In the genomic region with DNA sequence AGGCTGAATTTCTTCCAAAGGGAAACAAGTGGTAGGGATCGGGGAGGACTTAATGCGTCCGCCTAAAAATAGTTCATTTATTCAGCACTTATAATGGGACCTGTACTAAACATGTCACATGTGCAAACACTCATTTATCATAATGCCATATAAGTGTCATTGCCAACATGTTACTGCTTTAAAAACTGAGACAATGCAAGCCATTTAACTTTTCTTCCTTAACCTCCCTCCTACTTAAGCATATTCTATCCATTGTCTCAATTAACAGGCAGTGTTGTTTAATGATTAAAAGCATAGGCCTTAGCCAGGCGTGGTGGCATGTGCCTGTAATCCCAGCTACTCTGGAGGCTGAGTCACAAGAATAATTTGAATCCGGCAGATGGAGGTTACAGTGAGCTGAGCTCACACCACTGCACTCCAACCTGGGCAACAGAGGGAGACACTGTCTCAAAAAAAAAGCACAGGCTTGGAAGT, we compare ENCODE assay signal across 12 cellular contexts. TPM values are rescaled to one million over a fixed set of nuclear protein-coding genes. Genes with fewer than 3 reads are reported as not detected.
DNase-seq lines count a peak whose midpoint lies in the region; ATAC-seq, FAIRE-seq and TF ChIP-seq lines count a peak whose summit lies in the region.
"Had no signal": no experiment of that assay in that cellular context is flagged by ENCODE, and none has a peak within 500 bp of the region (broad histone marks: within the 10 kb centered on the region; RNA-seq: fewer than 3 reads in every experiment).

No MANE protein-coding gene starts in this region.

- H3K36me3 ChIP-seq in HEK293 (ENCODE audit: control insufficient read depth in 2 of 2, insufficient read depth in 1 of 2, low read length in 2 of 2) (peaks cover 45 to 57% of the 10 kb centered on the region in 2 experiments), adipocyte (ENCODE audit: control insufficient read depth, insufficient read depth, low read length, severe bottlenecking) (peaks cover 27% of the 10 kb centered on the region)

- no peaks in the 10 kb centered on the region for H3K27me3 ChIP-seq in adipocyte (replicated peaks; ENCODE audit: control insufficient read depth, insufficient read depth, low read length)

- no peak overlapping the region for H3K4me2 ChIP-seq in A549

- no peak overlapping the region for H3K4me3 ChIP-seq in A549
- no peak overlapping the region for H3K4me3 ChIP-seq in HEK293 (ENCODE audit: low read depth, low read length)
- no peak overlapping the region for H3K4me3 ChIP-seq in adipocyte (ENCODE audit: low read length)
- H3K4me3 ChIP-seq: HAP-1 had no signal

- peak in 1 of 2 experiments; percentile 7; a peak in 1 of 5 replicates for TF ChIP-seq RAD21 in A549 (conservative IDR thresholded peaks at IDR 0.05 in 1 of 2, IDR thresholded peaks at IDR 0.05 in 1 of 2)

- no peak overlapping the region for H3K9ac ChIP-seq in adipocyte (ENCODE audit: low read length)

- no peaks in the 10 kb centered on the region for H3K9me3 ChIP-seq in A549
- no peaks in the 10 kb centered on the region for H3K9me3 ChIP-seq in HEK293 (ENCODE audit: control insufficient read depth, insufficient read depth, low read depth, low read length)
- no peaks in the 10 kb centered on the region for H3K9me3 ChIP-seq in adipocyte (ENCODE audit: control insufficient read depth, low read length)
- H3K9me3 ChIP-seq: HAP-1 had no signal

- no peak for FAIRE-seq in A549 (lab: Jason Lieb, UNC)

- H3K4me1 ChIP-seq in A549: peaks cover 25% of the 10 kb centered on the region
- peaks cover 9% of the 10 kb centered on the region for H3K4me1 ChIP-seq in HEK293 (ENCODE audit: control insufficient read depth, insufficient read depth, low read length)
- H3K4me1 ChIP-seq in adipocyte (ENCODE audit: control insufficient read depth, insufficient read depth, low read length): peaks cover 12% of the 10 kb centered on the region
- H3K4me1 ChIP-seq: HAP-1 had no signal

- 60% methylated on average over 5 of the region's 5 CpGs for WGBS in A549 (ENCODE audit: missing lambda C conversion rate)

- H3K4me1 Mint-ChIP-seq in stimulated activated naive CD8-positive, alpha-beta T cell treated with anti-CD3 and anti-CD28 coated beads, Interleukin-15, amount 100 ng/mL, for 72 hours: no peaks in the 10 kb centered on the region

- TF ChIP-seq CTCF in A549 (IDR thresholded peaks at IDR 0.05) (no peak), HEK293 (tag by site-specific recombination; IDR thresholded peaks at IDR 0.05) (no peak)

- H3K27ac ChIP-seq in A549: no peak overlapping the region
- no peak overlapping the region for H3K27ac ChIP-seq in HEK293 (ENCODE audit: extremely low read depth, low read depth, low read length)

- TF ChIP-seq EP300 in A549 (IDR thresholded peaks at IDR 0.05): no peak

- CTCF ChIA-PET in A549 (lab: Yijun Ruan, JAX): interaction anchor here (0.7 to 3.6 kb wide), 4 partner anchors 13 to 48 kb away, joined by 3 to 24 read pairs (median 4); partner anchors contain the start of gene SCFD1
- CTCF ChIA-PET in HEK293 (lab: Yijun Ruan, JAX): interaction anchor here (0.8 kb wide), 1 partner anchor 8 kb away, joined by 4 read pairs; no protein-coding TSS in a partner anchor

- no peaks in the 10 kb centered on the region for H3K27me3 Mint-ChIP-seq in stimulated activated naive CD8-positive, alpha-beta T cell treated with anti-CD3 and anti-CD28 coated beads, Interleukin-15, amount 100 ng/mL, for 72 hours
- H3K27me3 Mint-ChIP-seq: CD4-positive, alpha-beta T cell; naive thymus-derived CD8-positive, alpha-beta T cell had no signal

- H3K27ac Mint-ChIP-seq in stimulated activated naive CD8-positive, alpha-beta T cell treated with anti-CD3 and anti-CD28 coated beads, Interleukin-15, amount 100 ng/mL, for 72 hours: peak overlapping the region in 1 of 2 donors; percentile 23
- H3K27ac Mint-ChIP-seq: CD4-positive, alpha-beta T cell; naive thymus-derived CD8-positive, alpha-beta T cell had no signal

- POLR2A ChIA-PET in A549 (lab: Yijun Ruan, JAX) (interaction anchor here (0.9 to 1.0 kb wide), 2 partner anchors 14 to 49 kb away, joined by 3 to 4 read pairs; no protein-coding TSS in a partner anchor), HEK293 (lab: Yijun Ruan, JAX) (no interaction called here)

- DNase-seq in A549 (ENCODE audit: low read depth in 1 of 2, low spot score in 1 of 2): peak in 1 of 2 experiments; percentile 29
- peak; percentile 28 for DNase-seq in adipocyte (ENCODE audit: low read depth)
- peak; percentile 62 for DNase-seq in iris pigment epithelial cell (ENCODE audit: low read depth)
- no peak for DNase-seq in activated gamma-delta T cell treated with Interleukin-2 at 50 U/mL for 16 hours
- no peak for DNase-seq in stimulated activated naive CD8-positive, alpha-beta T cell treated with anti-CD3 and anti-CD28 coated beads, Interleukin-15, amount 100 ng/mL, for 72 hours
- no peak for DNase-seq in NCI-H2081 treated with DMSO at 0.1 percent for 48 hours (lab: John Stamatoyannopoulos, UW)
- DNase-seq: CD4-positive, alpha-beta T cell; naive thymus-derived CD8-positive, alpha-beta T cell; stimulated activated CD4-positive, alpha-beta T cell treated with anti-CD3 and anti-CD28 coated beads, Interleukin-4, amount 100 ng/mL, for 24 hours had no signal

- no peak for TF ChIP-seq POLR2A in A549 (IDR thresholded peaks at IDR 0.05; ENCODE audit: low read length)

- H3K4me3 Mint-ChIP-seq in stimulated activated naive CD8-positive, alpha-beta T cell treated with anti-CD3 and anti-CD28 coated beads, Interleukin-15, amount 100 ng/mL, for 72 hours: no peak overlapping the region
- H3K4me3 Mint-ChIP-seq: CD4-positive, alpha-beta T cell; naive thymus-derived CD8-positive, alpha-beta T cell had no signal

- H3K9me3 Mint-ChIP-seq in stimulated activated naive CD8-positive, alpha-beta T cell treated with anti-CD3 and anti-CD28 coated beads, Interleukin-15, amount 100 ng/mL, for 72 hours: no peaks in the 10 kb centered on the region
- H3K9me3 Mint-ChIP-seq: CD4-positive, alpha-beta T cell; naive thymus-derived CD8-positive, alpha-beta T cell had no signal

- ATAC-seq in A549 (peak; percentile 73 to 85), HG03571 (IDR thresholded peaks at IDR 0.05; ENCODE audit: unreplicated experiment) (no peak)
- ATAC-seq in stimulated activated naive CD8-positive, alpha-beta T cell treated with anti-CD3 and anti-CD28 coated beads, Interleukin-15, amount 100 ng/mL, for 72 hours: no peak
- ATAC-seq: naive thymus-derived CD8-positive, alpha-beta T cell had no signal

TF ChIP-seq in A549, 52 proteins besides CTCF, POLR2A, EP300 and RAD21 (continues in another document):
- TF ChIP-seq HES2 (IDR thresholded peaks at IDR 0.05): no peak
- TF ChIP-seq EHF (CRISPR knock-in tag; IDR thresholded peaks at IDR 0.05): no peak
- TF ChIP-seq FOSB (CRISPR knock-in tag; IDR thresholded peaks at IDR 0.05): no peak
- no peak for TF ChIP-seq ESRRA (IDR thresholded peaks at IDR 0.05; ENCODE audit: borderline replicate concordance, low read length)
- no peak for TF ChIP-seq EHMT2 (IDR thresholded peaks at IDR 0.05; ENCODE audit: low read depth)
- TF ChIP-seq HOXB13 (CRISPR knock-in tag; IDR thresholded peaks at IDR 0.05; ENCODE audit: low read depth): no peak
- TF ChIP-seq MAX (IDR thresholded peaks at IDR 0.05): no peak

TF ChIP-seq in HEK293, 187 proteins besides CTCF, POLR2A, EP300 and RAD21 (continues in another document):
- TF ChIP-seq BCL11A (tag by site-specific recombination; IDR thresholded peaks at IDR 0.05; ENCODE audit: low read depth) (no peak), ZNF362 (tag by site-specific recombination; IDR thresholded peaks at IDR 0.05) (no peak), SCRT2 (tag by site-specific recombination; IDR thresholded peaks at IDR 0.05) (peak; percentile 53; the same call in 1 of the 2 replicates), ZNF335 (tag by site-specific recombination; conservative IDR thresholded peaks at IDR 0.05) (peak; percentile 73), ZNF121 (tag by site-specific recombination; IDR thresholded peaks at IDR 0.05) (no peak), ZNF837 (tag by site-specific recombination; IDR thresholded peaks at IDR 0.05) (no peak), ZNF423 (tag by site-specific recombination; IDR thresholded peaks at IDR 0.05) (no peak), ZNF521 (tag by site-specific recombination; IDR thresholded peaks at IDR 0.05) (no peak), ZNF24 (tag by site-specific recombination; IDR thresholded peaks at IDR 0.05) (0 out of 2 replicates have a peak, but pooled peaks have one; percentile 61), ZNF155 (tag by site-specific recombination; IDR thresholded peaks at IDR 0.05) (no peak), ZNF76 (tag by site-specific recombination; IDR thresholded peaks at IDR 0.05; ENCODE audit: borderline replicate concordance, low read depth) (no peak)
- TF ChIP-seq, protein P1, sequence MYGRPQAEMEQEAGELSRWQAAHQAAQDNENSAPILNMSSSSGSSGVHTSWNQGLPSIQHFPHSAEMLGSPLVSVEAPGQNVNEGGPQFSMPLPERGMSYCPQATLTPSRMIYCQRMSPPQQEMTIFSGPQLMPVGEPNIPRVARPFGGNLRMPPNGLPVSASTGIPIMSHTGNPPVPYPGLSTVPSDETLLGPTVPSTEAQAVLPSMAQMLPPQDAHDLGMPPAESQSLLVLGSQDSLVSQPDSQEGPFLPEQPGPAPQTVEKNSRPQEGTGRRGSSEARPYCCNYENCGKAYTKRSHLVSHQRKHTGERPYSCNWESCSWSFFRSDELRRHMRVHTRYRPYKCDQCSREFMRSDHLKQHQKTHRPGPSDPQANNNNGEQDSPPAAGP (tag by site-specific recombination; IDR thresholded peaks at IDR 0.05): no peak

RNA-seq across cellular contexts. Expression of gene SCFD1, which starts 13.5 kb away (rescaled TPM):
- polyA plus RNA-seq in A549 (2011; rRNA removed) (107 and 158 TPM in 2 replicates), A549 (2017; fragmentation: RNase III; extraction: RNeasy Plus Mini Kit Qiagen cat#74134 plus additional on column Dnase treatment) (52.1 to 54.6 TPM (median 54.0 TPM) in 3 replicates)
- 19.3 and 20.6 TPM in 2 replicates for polyA plus RNA-seq in A549 (2012; cell fraction: cytosol; rRNA removed)
- polyA plus RNA-seq in A549 (2012; cell fraction: nucleus; rRNA removed): 10.4 and 18.1 TPM in 2 replicates
- 36.1 and 46.5 TPM in 2 replicates for polyA minus RNA-seq in A549 (2011; rRNA and poly(A)+ RNA removed)

RNA-seq across cellular contexts. Expression of gene G2E3, which starts 49.6 kb away (rescaled TPM):
- polyA plus RNA-seq in A549 (2011; rRNA removed) (20.5 and 27.9 TPM in 2 replicates), A549 (2017; fragmentation: RNase III; extraction: RNeasy Plus Mini Kit Qiagen cat#74134 plus additional on column Dnase treatment) (18.0 to 22.1 TPM (median 18.2 TPM) in 3 replicates)
- 4.5 and 5.2 TPM in 2 replicates for polyA plus RNA-seq in A549 (2012; cell fraction: cytosol; rRNA removed)
- polyA plus RNA-seq in A549 (2012; cell fraction: nucleus; rRNA removed): 3.2 and 6.7 TPM in 2 replicates
- 8.0 and 11.5 TPM in 2 replicates for polyA minus RNA-seq in A549 (2011; rRNA and poly(A)+ RNA removed)

Comparison
In these comparisons a context has a peak if more than half of its experiments do, and no peak if none do; other contexts are left out.
1. ATAC-seq: peak in A549 (2 of 2); none in stimulated activated naive CD8-positive, alpha-beta T cell treated with anti-CD3 and anti-CD28 coated beads, Interleukin-15, amount 100 ng/mL, for 72 hours (single experiment) and HG03571 (single experiment).
2. DNase-seq: peak in adipocyte (single experiment) and iris pigment epithelial cell (single experiment); none in activated gamma-delta T cell treated with Interleukin-2 at 50 U/mL for 16 hours (single experiment), stimulated activated naive CD8-positive, alpha-beta T cell treated with anti-CD3 and anti-CD28 coated beads, Interleukin-15, amount 100 ng/mL, for 72 hours (0 of 2) and NCI-H2081 treated with DMSO at 0.1 percent for 48 hours (single experiment).